Comparison of ENCODE assay signal across 2 cellular contexts in the genomic region with DNA sequence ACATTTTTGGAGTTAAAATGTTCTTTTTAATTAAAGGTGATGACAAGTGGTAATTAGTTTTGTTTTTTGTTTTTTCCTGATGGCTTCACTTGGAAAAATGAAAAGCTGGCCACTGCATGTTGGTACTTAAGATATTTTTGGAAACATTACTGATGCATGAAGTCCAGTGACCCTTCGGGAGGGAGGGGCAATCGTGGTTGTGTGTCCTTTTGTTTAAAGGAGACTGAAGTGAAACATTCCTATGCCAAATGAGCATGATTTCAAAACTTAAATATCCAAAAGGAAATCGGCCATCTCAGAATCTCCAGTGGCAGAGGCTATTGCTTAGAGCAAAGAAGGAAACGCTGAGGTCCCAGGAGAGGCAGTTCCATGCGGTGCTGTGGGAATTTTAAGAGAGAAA.
TF ChIP-seq lines count a peak whose summit lies in the region.

No MANE protein-coding gene starts in this region.

TF ChIP-seq in SK-N-SH, 30 proteins besides CTCF, POLR2A, EP300 and RAD21 (continued from another document):
- TF ChIP-seq, protein P1, sequence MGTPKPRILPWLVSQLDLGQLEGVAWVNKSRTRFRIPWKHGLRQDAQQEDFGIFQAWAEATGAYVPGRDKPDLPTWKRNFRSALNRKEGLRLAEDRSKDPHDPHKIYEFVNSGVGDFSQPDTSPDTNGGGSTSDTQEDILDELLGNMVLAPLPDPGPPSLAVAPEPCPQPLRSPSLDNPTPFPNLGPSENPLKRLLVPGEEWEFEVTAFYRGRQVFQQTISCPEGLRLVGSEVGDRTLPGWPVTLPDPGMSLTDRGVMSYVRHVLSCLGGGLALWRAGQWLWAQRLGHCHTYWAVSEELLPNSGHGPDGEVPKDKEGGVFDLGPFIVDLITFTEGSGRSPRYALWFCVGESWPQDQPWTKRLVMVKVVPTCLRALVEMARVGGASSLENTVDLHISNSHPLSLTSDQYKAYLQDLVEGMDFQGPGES (IDR thresholded peaks at IDR 0.05; ENCODE audit: low read depth, low read length), result no peak
- no peak for TF ChIP-seq SMC3 (IDR thresholded peaks at IDR 0.05; ENCODE audit: low read depth, low read length)
- TF ChIP-seq TAF1 (IDR thresholded peaks at IDR 0.05; ENCODE audit: borderline replicate concordance, low read depth, low read length), result no peak
- TF ChIP-seq POLR2AphosphoS5 (IDR thresholded peaks at IDR 0.05; ENCODE audit: low read depth, low read length), result no peak
- TF ChIP-seq CHD2 (IDR thresholded peaks at IDR 0.05; ENCODE audit: low read length, partially characterized antibody), result no peak
TF ChIP-seq in SK-N-SH: peak in this region for 0.

TF ChIP-seq in SK-N-SH treated with all-trans-retinoic acid at 6 μM for 48 hours, 23 proteins besides CTCF, POLR2A, EP300 and RAD21 (continued from another document):
- TF ChIP-seq, protein P2, sequence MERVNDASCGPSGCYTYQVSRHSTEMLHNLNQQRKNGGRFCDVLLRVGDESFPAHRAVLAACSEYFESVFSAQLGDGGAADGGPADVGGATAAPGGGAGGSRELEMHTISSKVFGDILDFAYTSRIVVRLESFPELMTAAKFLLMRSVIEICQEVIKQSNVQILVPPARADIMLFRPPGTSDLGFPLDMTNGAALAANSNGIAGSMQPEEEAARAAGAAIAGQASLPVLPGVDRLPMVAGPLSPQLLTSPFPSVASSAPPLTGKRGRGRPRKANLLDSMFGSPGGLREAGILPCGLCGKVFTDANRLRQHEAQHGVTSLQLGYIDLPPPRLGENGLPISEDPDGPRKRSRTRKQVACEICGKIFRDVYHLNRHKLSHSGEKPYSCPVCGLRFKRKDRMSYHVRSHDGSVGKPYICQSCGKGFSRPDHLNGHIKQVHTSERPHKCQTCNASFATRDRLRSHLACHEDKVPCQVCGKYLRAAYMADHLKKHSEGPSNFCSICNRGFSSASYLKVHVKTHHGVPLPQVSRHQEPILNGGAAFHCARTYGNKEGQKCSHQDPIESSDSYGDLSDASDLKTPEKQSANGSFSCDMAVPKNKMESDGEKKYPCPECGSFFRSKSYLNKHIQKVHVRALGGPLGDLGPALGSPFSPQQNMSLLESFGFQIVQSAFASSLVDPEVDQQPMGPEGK (CRISPR knock-in tag; IDR thresholded peaks at IDR 0.05; ENCODE audit: borderline replicate concordance), result no peak
- TF ChIP-seq ARNTL (CRISPR knock-in tag; IDR thresholded peaks at IDR 0.05; ENCODE audit: borderline replicate concordance, low read depth) (no peak), ZFP3 (CRISPR knock-in tag; IDR thresholded peaks at IDR 0.05) (no peak)
- TF ChIP-seq, protein P3, sequence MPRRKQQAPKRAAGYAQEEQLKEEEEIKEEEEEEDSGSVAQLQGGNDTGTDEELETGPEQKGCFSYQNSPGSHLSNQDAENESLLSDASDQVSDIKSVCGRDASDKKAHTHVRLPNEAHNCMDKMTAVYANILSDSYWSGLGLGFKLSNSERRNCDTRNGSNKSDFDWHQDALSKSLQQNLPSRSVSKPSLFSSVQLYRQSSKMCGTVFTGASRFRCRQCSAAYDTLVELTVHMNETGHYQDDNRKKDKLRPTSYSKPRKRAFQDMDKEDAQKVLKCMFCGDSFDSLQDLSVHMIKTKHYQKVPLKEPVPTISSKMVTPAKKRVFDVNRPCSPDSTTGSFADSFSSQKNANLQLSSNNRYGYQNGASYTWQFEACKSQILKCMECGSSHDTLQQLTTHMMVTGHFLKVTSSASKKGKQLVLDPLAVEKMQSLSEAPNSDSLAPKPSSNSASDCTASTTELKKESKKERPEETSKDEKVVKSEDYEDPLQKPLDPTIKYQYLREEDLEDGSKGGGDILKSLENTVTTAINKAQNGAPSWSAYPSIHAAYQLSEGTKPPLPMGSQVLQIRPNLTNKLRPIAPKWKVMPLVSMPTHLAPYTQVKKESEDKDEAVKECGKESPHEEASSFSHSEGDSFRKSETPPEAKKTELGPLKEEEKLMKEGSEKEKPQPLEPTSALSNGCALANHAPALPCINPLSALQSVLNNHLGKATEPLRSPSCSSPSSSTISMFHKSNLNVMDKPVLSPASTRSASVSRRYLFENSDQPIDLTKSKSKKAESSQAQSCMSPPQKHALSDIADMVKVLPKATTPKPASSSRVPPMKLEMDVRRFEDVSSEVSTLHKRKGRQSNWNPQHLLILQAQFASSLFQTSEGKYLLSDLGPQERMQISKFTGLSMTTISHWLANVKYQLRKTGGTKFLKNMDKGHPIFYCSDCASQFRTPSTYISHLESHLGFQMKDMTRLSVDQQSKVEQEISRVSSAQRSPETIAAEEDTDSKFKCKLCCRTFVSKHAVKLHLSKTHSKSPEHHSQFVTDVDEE (CRISPR knock-in tag; IDR thresholded peaks at IDR 0.05), result no peak
